12 cellular contexts compared by ENCODE assay signal in the genomic region with DNA sequence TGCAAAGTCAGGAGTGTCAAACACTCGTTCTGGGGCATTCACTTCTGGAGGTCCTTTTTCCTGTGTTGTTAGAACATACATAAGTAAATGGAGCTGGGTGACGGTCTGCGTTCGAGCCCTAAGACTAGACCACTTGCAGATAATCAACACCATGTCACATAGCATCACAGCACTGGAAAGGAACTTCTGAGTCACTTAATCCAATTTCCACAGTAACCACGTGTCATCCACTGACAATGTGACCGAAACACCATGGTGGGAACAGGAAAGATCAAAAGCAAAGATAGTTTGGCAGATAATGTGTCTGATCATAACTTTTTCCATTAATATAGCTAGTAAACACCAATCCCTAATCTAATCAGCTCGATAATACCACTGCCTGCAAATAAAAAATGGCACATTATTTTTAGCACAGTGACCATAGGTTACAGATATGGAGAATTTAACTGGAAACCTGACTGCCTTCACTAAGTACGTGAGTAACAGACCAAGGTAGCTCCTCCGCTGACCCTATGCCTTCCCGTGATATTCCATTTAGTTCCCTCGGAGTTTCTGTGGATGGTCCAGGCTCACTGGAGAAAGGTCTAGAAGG. TPM values are rescaled to one million over a fixed set of nuclear protein-coding genes. Genes with fewer than 3 reads are reported as not detected.
A peak's percentile ranks its signal among the peaks of the same experiment; 100 is the strongest.
DNase-seq lines count a peak whose midpoint lies in the region; ATAC-seq, FAIRE-seq and TF ChIP-seq lines count a peak whose summit lies in the region.
"Had no signal": no experiment of that assay in that cellular context is flagged by ENCODE, and none has a peak within 500 bp of the region (broad histone marks: within the 10 kb centered on the region; RNA-seq: fewer than 3 reads in every experiment).

No MANE protein-coding gene starts in this region.

- DNase-seq in activated CD4-positive, alpha-beta memory T cell treated with anti-CD3 and anti-CD28 coated beads for 36 hours = peak; percentile 31
- no peak for DNase-seq in activated CD4-positive, alpha-beta memory T cell treated with anti-CD3 and anti-CD28 coated beads, Interleukin-2, amount 10 ng/mL, durations not matched to agents 7 days and 5 days
- DNase-seq in T-helper 17 cell = no peak
- DNase-seq in esophagus muscularis mucosa (ENCODE audit: extremely low spot score) = peak; percentile 85
- DNase-seq in pancreas = no peak
- DNase-seq in GM10266 (ENCODE audit: extremely low spot score) = no peak
- DNase-seq in Karpas-422 = no peak
- DNase-seq: aorta; foreskin melanocyte; stimulated activated CD4-positive, alpha-beta T cell treated with anti-CD3 and anti-CD28 coated beads, Interleukin-12 subunit alpha, Interleukin-12 subunit beta, amount 100 ng/mL, for 4 hours had no signal

- 78% methylated on average over 11 of the region's 11 CpGs for WGBS in esophagus muscularis mucosa
- WGBS in pancreas, 2 donors = 37 to 39% methylated on average over 11 of the region's 11 CpGs

- TF ChIP-seq EP300 in esophagus muscularis mucosa (IDR thresholded peaks at IDR 0.05) = no peak

- H3K27me3 Mint-ChIP-seq in activated CD4-positive, alpha-beta memory T cell treated with anti-CD3 and anti-CD28 coated beads for 36 hours = no peaks in the 10 kb centered on the region
- H3K27me3 Mint-ChIP-seq in activated CD4-positive, alpha-beta memory T cell treated with anti-CD3 and anti-CD28 coated beads, Interleukin-2, amount 10 ng/mL, durations not matched to agents 7 days and 5 days = no peaks in the 10 kb centered on the region
- no peaks in the 10 kb centered on the region for H3K27me3 Mint-ChIP-seq in T-helper 17 cell

- peak overlapping the region; percentile 4 for H3K27ac Mint-ChIP-seq in activated CD4-positive, alpha-beta memory T cell treated with anti-CD3 and anti-CD28 coated beads for 36 hours
- no peak overlapping the region for H3K27ac Mint-ChIP-seq in activated CD4-positive, alpha-beta memory T cell treated with anti-CD3 and anti-CD28 coated beads, Interleukin-2, amount 10 ng/mL, durations not matched to agents 7 days and 5 days
- H3K27ac Mint-ChIP-seq in T-helper 17 cell = peak overlapping the region; percentile 67

- H3K36me3 Mint-ChIP-seq in activated CD4-positive, alpha-beta memory T cell treated with anti-CD3 and anti-CD28 coated beads for 36 hours = no peaks in the 10 kb centered on the region
- H3K36me3 Mint-ChIP-seq in activated CD4-positive, alpha-beta memory T cell treated with anti-CD3 and anti-CD28 coated beads, Interleukin-2, amount 10 ng/mL, durations not matched to agents 7 days and 5 days (ENCODE audit: low read depth) = no peaks in the 10 kb centered on the region
- no peaks in the 10 kb centered on the region for H3K36me3 Mint-ChIP-seq in T-helper 17 cell (ENCODE audit: low read depth)

- H3K4me3 Mint-ChIP-seq in activated CD4-positive, alpha-beta memory T cell treated with anti-CD3 and anti-CD28 coated beads for 36 hours = no peak overlapping the region
- no peak overlapping the region for H3K4me3 Mint-ChIP-seq in activated CD4-positive, alpha-beta memory T cell treated with anti-CD3 and anti-CD28 coated beads, Interleukin-2, amount 10 ng/mL, durations not matched to agents 7 days and 5 days
- no peak overlapping the region for H3K4me3 Mint-ChIP-seq in T-helper 17 cell

- peaks cover 23% of the 10 kb centered on the region for H3K4me1 Mint-ChIP-seq in activated CD4-positive, alpha-beta memory T cell treated with anti-CD3 and anti-CD28 coated beads for 36 hours (ENCODE audit: low read depth)
- H3K4me1 Mint-ChIP-seq in activated CD4-positive, alpha-beta memory T cell treated with anti-CD3 and anti-CD28 coated beads, Interleukin-2, amount 10 ng/mL, durations not matched to agents 7 days and 5 days = peaks cover 35% of the 10 kb centered on the region
- H3K4me1 Mint-ChIP-seq in T-helper 17 cell = peaks cover 11% of the 10 kb centered on the region

- H3K27ac ChIP-seq in esophagus muscularis mucosa (replicated peaks in 1 of 4) (no peak overlapping the region), pancreas (peak overlapping the region in 3 of 4 donors; percentile 24 to 91 (median 81)), Karpas-422 (ENCODE audit: low read length) (no peak overlapping the region)
- H3K27ac ChIP-seq: vagina had no signal

- ATAC-seq in T-helper 17 cell = no peak
- peak in 3 of 4 donors; percentile 19 to 51 (median 38) for ATAC-seq in pancreas
- ATAC-seq in HG03095 (IDR thresholded peaks at IDR 0.05; ENCODE audit: unreplicated experiment) = no peak

- no peak for FAIRE-seq in pancreas (lab: Jason Lieb, UNC)

- intact Hi-C loops in activated CD4-positive, alpha-beta memory T cell treated with anti-CD3 and anti-CD28 coated beads for 36 hours (cut with micrococcal nuclease) = no loop called here
- intact Hi-C loops in esophagus muscularis mucosa (cut with DNase I) (no loop called here), pancreas (cut with DNase I) (no loop called here)

- H3K4me2 ChIP-seq in Karpas-422 (ENCODE audit: low read depth, low read length, poor library complexity, severe bottlenecking) = no peak overlapping the region

- H3K27me3 ChIP-seq in esophagus muscularis mucosa (no peaks in the 10 kb centered on the region), pancreas (no peaks in the 10 kb centered on the region), Karpas-422 (ENCODE audit: low read length) (no peaks in the 10 kb centered on the region)
- H3K27me3 ChIP-seq: vagina had no signal

- POLR2A ChIA-PET in activated CD4-positive, alpha-beta memory T cell treated with anti-CD3 and anti-CD28 coated beads for 36 hours (lab: Charles Lee) = interaction anchor here (1.3 kb wide), 1 partner anchor 41 kb away, joined by 5 read pairs; the partner anchor contains the start of gene SERPINB1
- POLR2A ChIA-PET in activated CD4-positive, alpha-beta memory T cell treated with anti-CD3 and anti-CD28 coated beads, Interleukin-2, amount 10 ng/mL, durations not matched to agents 7 days and 5 days (lab: Charles Lee) = interaction anchor here (0.7 to 1.0 kb wide), 3 partner anchors 9 to 42 kb away, joined by 3 read pairs; partner anchors contain the start of gene SERPINB1

- CTCF ChIA-PET in activated CD4-positive, alpha-beta memory T cell treated with anti-CD3 and anti-CD28 coated beads for 36 hours (lab: Charles Lee) = interaction anchor here (0.7 kb wide), 1 partner anchor 9 kb away, joined by 3 read pairs; no protein-coding TSS in a partner anchor
- CTCF ChIA-PET in activated CD4-positive, alpha-beta memory T cell treated with anti-CD3 and anti-CD28 coated beads, Interleukin-2, amount 10 ng/mL, durations not matched to agents 7 days and 5 days (lab: Charles Lee) = interaction anchor here (1.0 to 1.5 kb wide), 2 partner anchors 9 to 25 kb away, joined by 4 to 7 read pairs; no protein-coding TSS in a partner anchor

- H3K36me3 ChIP-seq in esophagus muscularis mucosa (peaks cover 0 to 4% (median 0%) of the 10 kb centered on the region in 4 donors), pancreas (no peaks in the 10 kb centered on the region), Karpas-422 (ENCODE audit: insufficient read depth, low read length) (no peaks in the 10 kb centered on the region)
- H3K36me3 ChIP-seq: vagina had no signal

- peaks cover 21% of the 10 kb centered on the region for H4K20me1 ChIP-seq in Karpas-422 (ENCODE audit: insufficient read depth, low read depth, low read length)

- no peaks in the 10 kb centered on the region for H3K9me3 Mint-ChIP-seq in activated CD4-positive, alpha-beta memory T cell treated with anti-CD3 and anti-CD28 coated beads for 36 hours
- H3K9me3 Mint-ChIP-seq in activated CD4-positive, alpha-beta memory T cell treated with anti-CD3 and anti-CD28 coated beads, Interleukin-2, amount 10 ng/mL, durations not matched to agents 7 days and 5 days = no peaks in the 10 kb centered on the region

- H3K4me1 ChIP-seq in esophagus muscularis mucosa (peaks cover 6 to 21% (median 18%) of the 10 kb centered on the region in 4 donors), pancreas (peaks cover 17 to 39% (median 23%) of the 10 kb centered on the region in 3 donors), Karpas-422 (ENCODE audit: low read length) (no peaks in the 10 kb centered on the region)
- H3K4me1 ChIP-seq: vagina had no signal

- TF ChIP-seq POLR2A in esophagus muscularis mucosa (IDR thresholded peaks at IDR 0.05; ENCODE audit: low read depth) = no peak

- H3K79me2 ChIP-seq in Karpas-422 (ENCODE audit: low read length) = no peaks in the 10 kb centered on the region

- H3K9ac ChIP-seq in Karpas-422 (ENCODE audit: low read length) = no peak overlapping the region

- H2AFZ ChIP-seq in Karpas-422 (ENCODE audit: low read length) = no peak overlapping the region

- H3K4me3 ChIP-seq in esophagus muscularis mucosa (no peak overlapping the region), pancreas (no peak overlapping the region), Karpas-422 (ENCODE audit: low read length) (no peak overlapping the region)
- H3K4me3 ChIP-seq: vagina had no signal

- no peak for TF ChIP-seq CTCF in esophagus muscularis mucosa (IDR thresholded peaks at IDR 0.05)
- TF ChIP-seq CTCF in pancreas (IDR thresholded peaks at IDR 0.05) = no peak
- no peak for TF ChIP-seq CTCF in GM10266 (IDR thresholded peaks at IDR 0.05; ENCODE audit: control insufficient read depth, insufficient read depth, low read depth, missing control alignments)

- H3K9me2 ChIP-seq in Karpas-422 (replicated peaks; ENCODE audit: insufficient read depth, low read length) = no peaks in the 10 kb centered on the region

- H3K9me3 ChIP-seq in T-helper 17 cell (ENCODE audit: control insufficient read depth, low read length, poor library complexity, severe bottlenecking) (no peaks in the 10 kb centered on the region), esophagus muscularis mucosa (no peaks in the 10 kb centered on the region), pancreas (no peaks in the 10 kb centered on the region), Karpas-422 (ENCODE audit: low read length) (no peaks in the 10 kb centered on the region)
- H3K9me3 ChIP-seq: vagina had no signal

RNA-seq across cellular contexts. Expression of gene WRNIP1, which starts 34.8 kb away (rescaled TPM):
- total RNA-seq in activated CD4-positive, alpha-beta memory T cell treated with anti-CD3 and anti-CD28 coated beads for 36 hours = 10 to 100 TPM; 32.7 to 32.8 TPM
- 10 to 100 TPM; 39.6 to 42.1 TPM for total RNA-seq in activated CD4-positive, alpha-beta memory T cell treated with anti-CD3 and anti-CD28 coated beads, Interleukin-2, amount 10 ng/mL, durations not matched to agents 7 days and 5 days
- total RNA-seq in T-helper 17 cell (10 to 100 TPM; 34.0 to 45.3 TPM), esophagus muscularis mucosa (10 to 100 TPM; 55.2 to 77.2 (median 63.7) TPM), pancreas (10 to 100 TPM; 19.2 to 24.9 (median 23.2) TPM)
- polyA plus RNA-seq in pancreas = 10 to 100 TPM; 35.7 to 45.7 TPM
- total RNA-seq in Karpas-422 (2014; rRNA removed; shearing (Covaris generic); ENCODE audit: low replicate concordance) = 47.9 and 80.2 TPM in 2 replicates

RNA-seq across cellular contexts. Expression of gene SERPINB1, which starts 41.6 kb away (rescaled TPM):
- total RNA-seq in activated CD4-positive, alpha-beta memory T cell treated with anti-CD3 and anti-CD28 coated beads for 36 hours = 100 to 1,000 TPM; 164 to 169 TPM
- 10 to 100 TPM; 85.0 to 86.5 TPM for total RNA-seq in activated CD4-positive, alpha-beta memory T cell treated with anti-CD3 and anti-CD28 coated beads, Interleukin-2, amount 10 ng/mL, durations not matched to agents 7 days and 5 days
- total RNA-seq in T-helper 17 cell = 10 to 100 TPM; 39.2 to 44.4 TPM
- 100 to 1,000 TPM in 1 of 4 donors, 10 to 100 TPM in 3; 23.3 to 123 (median 29.9) TPM for total RNA-seq in esophagus muscularis mucosa
- total RNA-seq in pancreas = 100 to 1,000 TPM in 5 of 6 donors, 10 to 100 TPM in 1; 94.1 to 285 (median 190) TPM
- polyA plus RNA-seq in pancreas = 10 to 100 TPM; 68.1 to 75.8 TPM
- 0.22 TPM in 1 of 2 replicates, not detected in the other for total RNA-seq in Karpas-422 (2014; rRNA removed; shearing (Covaris generic); ENCODE audit: low replicate concordance)

RNA-seq across cellular contexts. Expression of gene MYLK4, which starts 49.3 kb away (rescaled TPM):
- total RNA-seq in activated CD4-positive, alpha-beta memory T cell treated with anti-CD3 and anti-CD28 coated beads for 36 hours = under 1 TPM; 0.05 to 0.07 TPM
- total RNA-seq in activated CD4-positive, alpha-beta memory T cell treated with anti-CD3 and anti-CD28 coated beads, Interleukin-2, amount 10 ng/mL, durations not matched to agents 7 days and 5 days = under 1 TPM; 0.15 to 0.28 TPM
- total RNA-seq in T-helper 17 cell = 1 to 10 TPM in 1 of 2 donors, under 1 TPM in 1; 0.45 to 1.7 TPM
- total RNA-seq in esophagus muscularis mucosa = under 1 TPM; 0.33 to 0.45 (median 0.38) TPM
- total RNA-seq in pancreas = under 1 TPM; 0.37 to 0.87 (median 0.41) TPM
- polyA plus RNA-seq in pancreas = 1 to 10 TPM in 1 of 2 donors, under 1 TPM in 1; 0.27 to 1.0 TPM
- total RNA-seq in Karpas-422 (2014; rRNA removed; shearing (Covaris generic); ENCODE audit: low replicate concordance) = 0.07 and 0.78 TPM in 2 replicates

Comparison
In these comparisons a context has a peak if more than half of its experiments do, and no peak if none do; other contexts are left out.
1. DNase-seq: peak in activated CD4-positive, alpha-beta memory T cell treated with anti-CD3 and anti-CD28 coated beads for 36 hours (single experiment) and esophagus muscularis mucosa (single experiment); none in activated CD4-positive, alpha-beta memory T cell treated with anti-CD3 and anti-CD28 coated beads, Interleukin-2, amount 10 ng/mL, durations not matched to agents 7 days and 5 days (single experiment), T-helper 17 cell (0 of 3), pancreas (0 of 6), GM10266 (single experiment) and Karpas-422 (single experiment).
2. ATAC-seq: peak in pancreas (3 of 4); none in T-helper 17 cell (single experiment) and HG03095 (single experiment).
3. H3K27ac ChIP-seq: peak in pancreas (3 of 4); none in esophagus muscularis mucosa (0 of 4) and Karpas-422 (single experiment).
4. RNA of gene SERPINB1, which starts 41.6 kb away (total RNA-seq): 94.1 to 285 TPM in pancreas, 164 to 169 TPM in activated CD4-positive, alpha-beta memory T cell treated with anti-CD3 and anti-CD28 coated beads for 36 hours, 85.0 to 86.5 TPM in activated CD4-positive, alpha-beta memory T cell treated with anti-CD3 and anti-CD28 coated beads, Interleukin-2, amount 10 ng/mL, durations not matched to agents 7 days and 5 days, 39.2 to 44.4 TPM in T-helper 17 cell and 23.3 to 123 TPM in esophagus muscularis mucosa; 0.22 TPM in Karpas-422; every median in the first group is over 10 times any median in the second.